ENCODE assay signal across 10 cellular contexts in genomic region chr1:221778125-221778524, GRCh38. TPM values are rescaled to one million over a fixed set of nuclear protein-coding genes. Genes with fewer than 3 reads are reported as not detected.
DNase-seq lines count a peak whose midpoint lies in the region; ATAC-seq and TF ChIP-seq lines count a peak whose summit lies in the region.
"Had no signal": no experiment of that assay in that cellular context is flagged by ENCODE, and none has a peak within 500 bp of the region (broad histone marks: within the 10 kb centered on the region; RNA-seq: fewer than 3 reads in every experiment).

No MANE protein-coding gene starts in this region.

- 45 to 55% (median 52%) methylated on average over 3 of the region's 3 CpGs for WGBS in spleen, 5 donors

- peak overlapping the region; percentile 22 for H3K4me3 Mint-ChIP-seq in activated T-cell treated with anti-CD3 and anti-CD28 coated beads, Interleukin-2, amount 50 U/mL, for 4 hours
- peak overlapping the region; percentile 42 to 91 (median 78) for H3K4me3 Mint-ChIP-seq in IgD-negative memory B cell
- no peak overlapping the region for H3K4me3 Mint-ChIP-seq in endothelial cell (ENCODE audit: unreplicated experiment)

- H3K27ac Mint-ChIP-seq in IgD-negative memory B cell (peak overlapping the region; percentile 77 to 97 (median 91)), endothelial cell (ENCODE audit: unreplicated experiment) (no peak overlapping the region)

- peaks cover 30 to 82% (median 49%) of the 10 kb centered on the region in 6 donors for H3K4me1 ChIP-seq in spleen
- H3K4me1 ChIP-seq in BE2C, result no peaks in the 10 kb centered on the region; the same call in 1 of the 2 replicates

- peaks cover 75% of the 10 kb centered on the region for H3K4me1 Mint-ChIP-seq in activated T-cell treated with anti-CD3 and anti-CD28 coated beads, Interleukin-2, amount 50 U/mL, for 4 hours (ENCODE audit: low read depth)
- H3K4me1 Mint-ChIP-seq in IgD-negative memory B cell (peaks cover 36 to 37% (median 37%) of the 10 kb centered on the region in 3 donors), endothelial cell (ENCODE audit: unreplicated experiment) (peaks cover 34% of the 10 kb centered on the region)

- H3K27me3 Mint-ChIP-seq in activated T-cell treated with anti-CD3 and anti-CD28 coated beads, Interleukin-2, amount 50 U/mL, for 4 hours (ENCODE audit: low read depth), result no peaks in the 10 kb centered on the region
- H3K27me3 Mint-ChIP-seq in IgD-negative memory B cell (peaks cover 1% of the 10 kb centered on the region), endothelial cell (ENCODE audit: unreplicated experiment) (peaks cover 2% of the 10 kb centered on the region)

- H3K4me3 ChIP-seq in spleen (peak overlapping the region in 1 of 8 donors; percentile 31), BE2C (ENCODE audit: low read depth, low read length) (no peak overlapping the region)

- H3K36me3 Mint-ChIP-seq in activated T-cell treated with anti-CD3 and anti-CD28 coated beads, Interleukin-2, amount 50 U/mL, for 4 hours (ENCODE audit: insufficient read depth), result no peaks in the 10 kb centered on the region
- H3K36me3 Mint-ChIP-seq in IgD-negative memory B cell (no peaks in the 10 kb centered on the region), endothelial cell (ENCODE audit: low read depth, unreplicated experiment) (no peaks in the 10 kb centered on the region)

- H3K36me3 ChIP-seq in spleen, result no peaks in the 10 kb centered on the region
- no peaks in the 10 kb centered on the region for H3K36me3 ChIP-seq in BE2C

- DNase-seq in activated T-cell treated with anti-CD3 and anti-CD28 coated beads, Interleukin-2, amount 50 U/mL, for 4 hours, result no peak
- DNase-seq in activated T-cell treated with anti-CD3 and anti-CD28 coated beads, Interleukin-2, amount 50 U/mL, for 48 hours, result no peak
- no peak for DNase-seq in spleen
- no peak for DNase-seq in hepatic stellate cell (ENCODE audit: low spot score)
- DNase-seq in endothelial cell (ENCODE audit: low spot score), result no peak
- DNase-seq in BE2C, result no peak
- DNase-seq: ACHN, Karpas-422 had no signal

- no peak for TF ChIP-seq POLR2A in spleen (IDR thresholded peaks at IDR 0.05)

- peak; percentile 15 to 19 for ATAC-seq in activated T-cell treated with anti-CD3 and anti-CD28 coated beads, Interleukin-2, amount 50 U/mL, for 4 hours
- peak; percentile 32 for ATAC-seq in HG02678 (IDR thresholded peaks at IDR 0.05; ENCODE audit: unreplicated experiment)

- H3K9me3 ChIP-seq in spleen (no peaks in the 10 kb centered on the region), BE2C (no peaks in the 10 kb centered on the region)

- intact Hi-C loops in spleen (cut with DNase I; ENCODE audit: low total_unique reads), result no loop called here

- peak overlapping the region; percentile 17 to 78 (median 56) for H3K27ac ChIP-seq in spleen

- H3K27me3 ChIP-seq in spleen (replicated peaks in 1 of 7) (no peaks in the 10 kb centered on the region), BE2C (no peaks in the 10 kb centered on the region)

- H3K9me3 Mint-ChIP-seq in activated T-cell treated with anti-CD3 and anti-CD28 coated beads, Interleukin-2, amount 50 U/mL, for 4 hours, result no peaks in the 10 kb centered on the region
- H3K9me3 Mint-ChIP-seq in IgD-negative memory B cell (no peaks in the 10 kb centered on the region), endothelial cell (ENCODE audit: unreplicated experiment) (no peaks in the 10 kb centered on the region)

- TF ChIP-seq CTCF in spleen (IDR thresholded peaks at IDR 0.05 in 8 of 11, conservative IDR thresholded peaks at IDR 0.05 in 3 of 11) (no peak), endothelial cell (IDR thresholded peaks at IDR 0.05; ENCODE audit: unreplicated experiment) (no peak), BE2C (IDR thresholded peaks at IDR 0.05; ENCODE audit: low read depth, low read length) (no peak)

RNA-seq across cellular contexts. Expression of gene DUSP10, which starts 36.2 kb away (rescaled TPM):
- total RNA-seq in activated T-cell treated with anti-CD3 and anti-CD28 coated beads, Interleukin-2, amount 50 U/mL, for 4 hours, result 10 to 100 TPM in 2 of 3 donors, 1 to 10 TPM in 1; 9.4 to 17.1 (median 12.4) TPM
- polyA plus RNA-seq in IgD-negative memory B cell (8.6 TPM), spleen (1 to 10 TPM; 3.4 to 7.4 (median 4.4) TPM)
- total RNA-seq in spleen (10 to 100 TPM in 1 of 7 donors, 1 to 10 TPM in 6; 6.6 to 11.9 (median 7.6) TPM), endothelial cell (ENCODE audit: unreplicated experiment) (5.0 TPM)
- 17.0 TPM for polyA plus RNA-seq in BE2C (2012; ENCODE audit: insufficient read depth, insufficient read length, low read depth)
